Comparison of ENCODE assay signal across 17 cellular contexts in genomic region chr2:120316528-120317179, GRCh38. TPM values are rescaled to one million over a fixed set of nuclear protein-coding genes. Genes with fewer than 3 reads are reported as not detected.
"Had no signal": no experiment of that assay in that cellular context is flagged by ENCODE, and none has a peak within 500 bp of the region (broad histone marks: within the 10 kb centered on the region; RNA-seq: fewer than 3 reads in every experiment).

No MANE protein-coding gene starts in this region.

- H2AFZ ChIP-seq: hepatocyte had no signal

- H3K9me3 ChIP-seq: ascending aorta, breast epithelium, tibial artery, uterus had no signal

- H3K79me2 ChIP-seq: hepatocyte had no signal

- H3K36me3 ChIP-seq: ascending aorta, breast epithelium, tibial artery, uterus, WERI-Rb-1 had no signal

- H3K4me3 Mint-ChIP-seq: activated naive CD4-positive, alpha-beta T cell treated with anti-CD3 and anti-CD28 coated beads, Interleukin-2, amount 10 ng/mL, durations not matched to agents 7 days and 5 days; effector memory CD8-positive, alpha-beta T cell; T-helper 17 cell had no signal

- H3K9me3 Mint-ChIP-seq: activated naive CD4-positive, alpha-beta T cell treated with anti-CD3 and anti-CD28 coated beads, Interleukin-2, amount 10 ng/mL, durations not matched to agents 7 days and 5 days; effector memory CD8-positive, alpha-beta T cell; naive thymus-derived CD8-positive, alpha-beta T cell had no signal

- H3K4me3 ChIP-seq: ascending aorta, breast epithelium, hepatocyte, tibial artery, uterus had no signal

- H3K27ac ChIP-seq: ascending aorta, breast epithelium, hepatocyte, tibial artery, uterus, WERI-Rb-1 had no signal

- DNase-seq: activated CD4-positive, alpha-beta T cell treated with anti-CD3 and anti-CD28 coated beads for 1 hour; activated naive CD4-positive, alpha-beta T cell treated with anti-CD3 and anti-CD28 coated beads, Interleukin-2, amount 10 ng/mL, durations not matched to agents 7 days and 5 days; cerebellar nuclear complex; dermis blood vessel endothelial cell; effector memory CD8-positive, alpha-beta T cell; mesendoderm; naive thymus-derived CD8-positive, alpha-beta T cell; stimulated activated CD4-positive, alpha-beta T cell treated with anti-CD3 and anti-CD28 coated beads, Interleukin-1b, Interleukin-23, amount 100 ng/mL, for 48 hours; stimulated activated CD8-positive, alpha-beta memory T cell treated with anti-CD3 and anti-CD28 coated beads, Interleukin-4, amount 100 ng/mL, for 48 hours; stimulated activated naive CD4-positive, alpha-beta T cell treated with Interleukin-2 at 50 U/mL for 16 hours; T-helper 17 cell; uterus; WERI-Rb-1 had no signal

- H3K4me1 ChIP-seq: ascending aorta, uterus had no signal

- H3K27me3 Mint-ChIP-seq: naive thymus-derived CD8-positive, alpha-beta T cell had no signal

- H3K27ac Mint-ChIP-seq: activated naive CD4-positive, alpha-beta T cell treated with anti-CD3 and anti-CD28 coated beads, Interleukin-2, amount 10 ng/mL, durations not matched to agents 7 days and 5 days; T-helper 17 cell had no signal

- H3K36me3 Mint-ChIP-seq: activated naive CD4-positive, alpha-beta T cell treated with anti-CD3 and anti-CD28 coated beads, Interleukin-2, amount 10 ng/mL, durations not matched to agents 7 days and 5 days; naive thymus-derived CD8-positive, alpha-beta T cell had no signal

- ATAC-seq: effector memory CD8-positive, alpha-beta T cell; naive thymus-derived CD8-positive, alpha-beta T cell; T-helper 17 cell had no signal

- H3K4me2 ChIP-seq: hepatocyte had no signal

- H3K27me3 ChIP-seq: ascending aorta, hepatocyte, tibial artery, uterus had no signal

RNA-seq across cellular contexts. Expression of gene INHBB, which starts 29.3 kb away (rescaled TPM):
- total RNA-seq: naive thymus-derived CD8-positive, alpha-beta T cell; T-helper 17 cell had no signal
- polyA plus RNA-seq: naive thymus-derived CD8-positive, alpha-beta T cell had no signal
